Comparison of ENCODE assay signal across 2 cellular contexts in genomic region chr6:7003041-7003440, GRCh38.
TF ChIP-seq lines count a peak whose summit lies in the region.

No MANE protein-coding gene starts in this region.

TF ChIP-seq in GM23338, 12 proteins besides CTCF, POLR2A, EP300 and RAD21 (continued from another document):
- no peak for TF ChIP-seq REST (IDR thresholded peaks at IDR 0.05; ENCODE audit: unreplicated experiment)

TF ChIP-seq in K562, 482 proteins besides CTCF, POLR2A, EP300 and RAD21 (continued from another document):
- TF ChIP-seq THAP7 (CRISPR knock-in tag; IDR thresholded peaks at IDR 0.05) (no peak), MEIS2 (IDR thresholded peaks at IDR 0.05; ENCODE audit: partially characterized antibody) (no peak), NFE2L1 (tag; IDR thresholded peaks at IDR 0.05; ENCODE audit: borderline replicate concordance, low read depth) (no peak), ZNF785 (CRISPR knock-in tag; IDR thresholded peaks at IDR 0.05) (no peak), ARHGAP35 (IDR thresholded peaks at IDR 0.05; ENCODE audit: partially characterized antibody) (no peak), E2F1 (CRISPR knock-in tag; IDR thresholded peaks at IDR 0.05) (no peak), ZNF644 (tag; IDR thresholded peaks at IDR 0.05; ENCODE audit: low read depth) (no peak), E2F8 (IDR thresholded peaks at IDR 0.05; ENCODE audit: low read depth, partially characterized antibody) (no peak), ZNF143 (CRISPR knock-in tag; IDR thresholded peaks at IDR 0.05) (no peak), GTF2B (IDR thresholded peaks at IDR 0.05; ENCODE audit: extremely low read depth, insufficient read length) (no peak), FOXJ2 (tag; IDR thresholded peaks at IDR 0.05) (no peak), SIN3B (IDR thresholded peaks at IDR 0.05; ENCODE audit: low read depth) (no peak), ZNF239 (CRISPR knock-in tag; IDR thresholded peaks at IDR 0.05) (no peak), ZHX1 (conservative IDR thresholded peaks at IDR 0.05; ENCODE audit: low read length) (no peak), ZNF561 (CRISPR knock-in tag; conservative IDR thresholded peaks at IDR 0.05) (no peak), ZNF217 (CRISPR knock-in tag; IDR thresholded peaks at IDR 0.05) (no peak), WHSC1 (IDR thresholded peaks at IDR 0.05; ENCODE audit: low read length) (no peak)
